2 cellular contexts compared by ENCODE assay signal in genomic region chr16:79247386-79247785, GRCh38.
TF ChIP-seq lines count a peak whose summit lies in the region.

No MANE protein-coding gene starts in this region.

TF ChIP-seq in GM23338, 12 proteins besides CTCF, POLR2A, EP300 and RAD21:
- TF ChIP-seq ZNF114 (CRISPR knock-in tag; IDR thresholded peaks at IDR 0.05) (no peak), REST (IDR thresholded peaks at IDR 0.05; ENCODE audit: unreplicated experiment) (no peak), ETS1 (IDR thresholded peaks at IDR 0.05) (no peak), CREB1 (CRISPR knock-in tag; IDR thresholded peaks at IDR 0.05; ENCODE audit: low read depth) (no peak), EZH2 (IDR thresholded peaks at IDR 0.05; ENCODE audit: low read depth, unreplicated experiment) (no peak), NANOG (IDR thresholded peaks at IDR 0.05; ENCODE audit: borderline replicate concordance) (no peak), EZH2phosphoT487 (IDR thresholded peaks at IDR 0.05; ENCODE audit: unreplicated experiment) (no peak), POLR2AphosphoS5 (IDR thresholded peaks at IDR 0.05; ENCODE audit: low read depth) (no peak), ZNF331 (CRISPR knock-in tag; IDR thresholded peaks at IDR 0.05; ENCODE audit: low read depth) (no peak)

TF ChIP-seq in K562, 482 proteins besides CTCF, POLR2A, EP300 and RAD21:
- no peak for TF ChIP-seq GTF3C2 (IDR thresholded peaks at IDR 0.05; ENCODE audit: borderline replicate concordance, extremely low read depth, insufficient read length)
- TF ChIP-seq NFRKB (IDR thresholded peaks at IDR 0.05; ENCODE audit: low read depth) = no peak
- TF ChIP-seq ZNF224 (CRISPR knock-in tag; IDR thresholded peaks at IDR 0.05) = no peak
- no peak for TF ChIP-seq SFPQ (IDR thresholded peaks at IDR 0.05; ENCODE audit: low read depth, low read length)
- TF ChIP-seq NKRF (IDR thresholded peaks at IDR 0.05; ENCODE audit: borderline replicate concordance) = no peak
- no peak for TF ChIP-seq ADNP (tag; IDR thresholded peaks at IDR 0.05)
- TF ChIP-seq U2AF2 (optimal IDR thresholded peaks at IDR 0.05; ENCODE audit: low read depth, low read length) = no peak
- TF ChIP-seq NCOA4 (IDR thresholded peaks at IDR 0.05; ENCODE audit: partially characterized antibody) = no peak
- TF ChIP-seq ZNF347 (CRISPR knock-in tag; IDR thresholded peaks at IDR 0.05; ENCODE audit: low read depth) = no peak
- no peak for TF ChIP-seq HDAC6 (IDR thresholded peaks at IDR 0.05; ENCODE audit: low read depth, low read length)
- no peak for TF ChIP-seq ZNF277 (CRISPR knock-in tag; IDR thresholded peaks at IDR 0.05; ENCODE audit: borderline replicate concordance)
- no peak for TF ChIP-seq BACH1 (tag; IDR thresholded peaks at IDR 0.05)
- no peak for TF ChIP-seq BCL6 (CRISPR knock-in tag; IDR thresholded peaks at IDR 0.05)
- no peak for TF ChIP-seq SP2 (IDR thresholded peaks at IDR 0.05; ENCODE audit: extremely low read depth, low read depth, low read length, poor library complexity, severe bottlenecking)
- no peak for TF ChIP-seq SRSF1 (IDR thresholded peaks at IDR 0.05; ENCODE audit: low read depth, low read length)
- no peak for TF ChIP-seq PPARD (CRISPR knock-in tag; IDR thresholded peaks at IDR 0.05)
- TF ChIP-seq E2F8 (IDR thresholded peaks at IDR 0.05; ENCODE audit: low read depth, partially characterized antibody) = no peak
- TF ChIP-seq SAFB2 (IDR thresholded peaks at IDR 0.05; ENCODE audit: borderline replicate concordance, low read depth, low read length, severe bottlenecking) = no peak
- TF ChIP-seq E2F5 (CRISPR knock-in tag; IDR thresholded peaks at IDR 0.05) = no peak
